Comparison of ENCODE assay signal across 8 cellular contexts in the genomic region with DNA sequence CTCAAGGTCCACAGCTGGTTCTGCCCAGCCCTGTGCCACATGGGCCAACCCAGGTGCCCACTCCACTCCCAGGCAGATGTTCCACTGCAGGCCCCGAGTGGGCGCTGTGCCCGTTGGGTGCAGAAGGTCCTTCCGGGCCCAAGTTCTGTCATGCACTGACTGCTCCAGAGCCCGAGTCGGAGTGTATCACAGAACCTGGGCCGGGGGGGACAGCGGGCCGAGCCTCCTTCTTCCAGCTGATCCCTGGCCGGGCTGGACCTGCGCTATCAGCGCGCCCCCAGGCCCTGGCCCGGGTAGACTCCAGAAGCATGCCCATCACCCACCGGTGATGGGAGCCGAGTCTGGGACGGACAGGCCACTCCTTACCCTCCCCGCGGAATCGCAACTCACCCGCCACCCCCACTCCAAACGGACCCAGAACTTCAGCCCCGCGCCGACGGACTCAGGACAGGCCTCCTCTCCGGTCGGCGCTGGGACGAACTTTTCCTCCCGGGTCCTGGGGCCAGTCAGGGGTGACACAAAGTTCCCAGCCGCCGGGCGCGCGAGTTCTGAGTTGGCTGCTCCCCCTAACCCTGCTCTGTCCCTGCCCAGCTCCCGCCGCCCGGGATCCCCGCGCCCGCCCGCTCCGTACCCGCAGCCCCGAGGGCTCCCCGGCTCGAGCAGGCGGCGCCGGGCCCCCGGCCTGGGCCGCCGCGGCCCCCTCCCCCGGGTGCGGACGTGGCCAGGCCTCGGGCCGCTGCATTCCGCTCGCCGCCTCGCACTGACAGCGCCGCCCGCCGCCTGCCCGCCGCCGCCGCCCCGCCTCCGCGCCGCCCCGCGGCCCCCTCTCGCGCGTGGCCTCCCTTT. TPM values are rescaled to one million over a fixed set of nuclear protein-coding genes. Genes with fewer than 3 reads are reported as not detected.
DNase-seq lines count a peak whose midpoint lies in the region; TF ChIP-seq lines count a peak whose summit lies in the region.

A gene with protein sequence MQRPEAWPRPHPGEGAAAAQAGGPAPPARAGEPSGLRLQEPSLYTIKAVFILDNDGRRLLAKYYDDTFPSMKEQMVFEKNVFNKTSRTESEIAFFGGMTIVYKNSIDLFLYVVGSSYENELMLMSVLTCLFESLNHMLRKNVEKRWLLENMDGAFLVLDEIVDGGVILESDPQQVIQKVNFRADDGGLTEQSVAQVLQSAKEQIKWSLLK (minus strand): TSS at position 762 of the 846 bp plus-strand sequence. CDS start 20 bp downstream, at position 742.

- no peaks in the 10 kb centered on the region for H3K36me3 ChIP-seq in H7 (replicated peaks; ENCODE audit: control insufficient read depth, insufficient read depth, low read length)
- no peaks in the 10 kb centered on the region for H3K36me3 ChIP-seq in brain microvascular endothelial cell (replicated peaks)

- H3K27ac ChIP-seq in AG04450 (ENCODE audit: low read depth, low read length) (peak within 1 kb of the TSS; percentile 57), brain microvascular endothelial cell (peak within 1 kb of the TSS; percentile 33)

- in situ Hi-C loops in brain microvascular endothelial cell (cut with HindIII; ENCODE audit: low pct_ligation_motif_present, low sequenced_read_pairs), result no loop called here

- TF ChIP-seq CTCF in AG04450 (IDR thresholded peaks at IDR 0.05; ENCODE audit: low read depth, low read length), result peak; percentile 57
- peak; percentile 81 for TF ChIP-seq CTCF in brain microvascular endothelial cell (IDR thresholded peaks at IDR 0.05; ENCODE audit: low read depth, low read length, missing control alignments)

- H3K4me3 ChIP-seq in AG04450 (ENCODE audit: low read depth, low read length) (peak within 1 kb of the TSS; percentile 70), H7 (ENCODE audit: insufficient read depth, low read depth, low read length) (peak within 1 kb of the TSS; percentile 46), brain microvascular endothelial cell (ENCODE audit: low read depth, low read length) (peak within 1 kb of the TSS; percentile 74)

- H3K27me3 ChIP-seq in AG04450 (ENCODE audit: control insufficient read depth, insufficient read depth, low read length), result no peaks in the 10 kb centered on the region
- H3K27me3 ChIP-seq in H7 (ENCODE audit: control insufficient read depth, insufficient read depth, low read length), result peaks cover 29% of the 10 kb centered on the region
- H3K27me3 ChIP-seq in brain microvascular endothelial cell (replicated peaks), result no peaks in the 10 kb centered on the region

- CTCF ChIA-PET in AG04450 (lab: Charles Lee), result interaction anchor here (1.7 to 3.2 kb wide), 5 partner anchors 11 to 66 kb away, joined by 6 to 28 read pairs (median 12); a partner anchor contains a TSS

- no peaks in the 10 kb centered on the region for H3K9me3 ChIP-seq in AG04450 (ENCODE audit: control insufficient read depth, insufficient read depth, low read length)

- DNase-seq in AG04450 (ENCODE audit: low read depth, low spot score) (no peak), H7 (peak; percentile 88), T-helper 22 cell (ENCODE audit: low read depth) (peak; percentile 45), brain microvascular endothelial cell (no peak), iris pigment epithelial cell (ENCODE audit: low read depth) (peak; percentile 47), T1000 (lab: John Stamatoyannopoulos, UW) (no peak), occipital lobe (lab: John Stamatoyannopoulos, UW) (no peak)
- DNase-seq in stimulated activated CD4-positive, alpha-beta T cell treated with anti-CD3 and anti-CD28 coated beads, Interleukin-12 subunit alpha, Interleukin-12 subunit beta, amount 100 ng/mL, for 48 hours (ENCODE audit: low read depth in 2 of 3, low spot score in 1 of 3), result peak in 2 of 3 donors; percentile 51 to 53

- POLR2A ChIA-PET in AG04450 (lab: Yijun Ruan, JAX), result interaction anchor here (1.8 to 2.5 kb wide), 2 partner anchors 11 kb away, joined by 9 read pairs; a partner anchor contains a TSS

RNA-seq across cellular contexts. Expression of the gene that starts here (rescaled TPM):
- 107 and 122 TPM in 2 replicates for polyA plus RNA-seq in AG04450 (2011; rRNA removed)
- 76.3 and 92.6 TPM in 2 replicates for polyA minus RNA-seq in AG04450 (2011; rRNA and poly(A)+ RNA removed)
- total RNA-seq in H7 (2014; rRNA removed; shearing (Covaris generic)), result not detected in 2 replicates
- total RNA-seq in occipital lobe, result 1.7 TPM

Comparison
In these comparisons a context has a peak if more than half of its experiments do, and no peak if none do; other contexts are left out.
1. Peak in DNase-seq and H3K4me3 ChIP-seq in H7; RNA of the gene not detected or under 1 TPM.
2. DNase-seq: peak in T-helper 22 cell (single experiment), iris pigment epithelial cell (single experiment) and stimulated activated CD4-positive, alpha-beta T cell treated with anti-CD3 and anti-CD28 coated beads, Interleukin-12 subunit alpha, Interleukin-12 subunit beta, amount 100 ng/mL, for 48 hours (2 of 3); none in AG04450 (single experiment), brain microvascular endothelial cell (single experiment), T1000 (single experiment) and occipital lobe (single experiment).
3. Peak in every context shown above with its lines, with median percentiles within 50 percentile points of each other: H3K4me3 ChIP-seq.